8 cellular contexts compared by ENCODE assay signal in genomic region chr2:241314181-241314932, GRCh38. TPM values are rescaled to one million over a fixed set of nuclear protein-coding genes. Genes with fewer than 3 reads are reported as not detected.
DNase-seq lines count a peak whose midpoint lies in the region; ATAC-seq, FAIRE-seq and TF ChIP-seq lines count a peak whose summit lies in the region.

No MANE protein-coding gene starts in this region.

- intact Hi-C loops in heart right ventricle (cut with DNase I), result loop anchor here in 6 of 10 donors (2.0 to 5.0 kb wide), 2 partner anchors 42 kb away; no protein-coding TSS in a partner anchor
- intact Hi-C loops in Right ventricle myocardium inferior (cut with DNase I), result loop anchor here (10.0 kb wide), 1 partner anchor 160 kb away; the partner anchor contains the start of gene PPP1R7

- no peak for FAIRE-seq in H1 (lab: Jason Lieb, UNC)

- H3K56ac ChIP-seq in H1 (replicated peaks; ENCODE audit: insufficient read length, low read depth, low read length), result peak overlapping the region; percentile 74

- H3K9me3 Mint-ChIP-seq in neural crest cell, result no peaks in the 10 kb centered on the region

- H3K36me3 ChIP-seq in heart right ventricle (no peaks in the 10 kb centered on the region), Peyer's patch (no peaks in the 10 kb centered on the region), H1 (ENCODE audit: control insufficient read depth in 2 of 4, insufficient read depth in 4 of 4, low read length in 3 of 4) (peaks cover 0 to 7% (median 0%) of the 10 kb centered on the region in 4 experiments; a peak in 1 of 8 replicates)

- TF ChIP-seq EP300 in H1 (IDR thresholded peaks at IDR 0.05; ENCODE audit: borderline replicate concordance in 1 of 2, low read depth in 2 of 2, low read length in 2 of 2), result no peak

- H2BK12ac ChIP-seq in H1 (ENCODE audit: low read depth, low read length), result no peak overlapping the region

- peaks cover 10% of the 10 kb centered on the region for H3K23me2 ChIP-seq in H1 (ENCODE audit: low read depth, low read length)

- peaks cover 71 to 90% of the 10 kb centered on the region in 2 experiments for H3K79me2 ChIP-seq in H1 (ENCODE audit: control insufficient read depth in 1 of 2, insufficient read depth in 2 of 2, low read length in 2 of 2)

- H3K36me3 Mint-ChIP-seq in neural crest cell (ENCODE audit: low read depth), result peaks cover 3% of the 10 kb centered on the region

- peak overlapping the region; percentile 77 to 99 (median 94) for H3K9ac ChIP-seq in H1 (replicated peaks in 1 of 4; ENCODE audit: extremely low read depth in 1 of 4, low read depth in 3 of 4, low read length in 3 of 4)

- peaks cover 55% of the 10 kb centered on the region for H3K4me1 Mint-ChIP-seq in neural crest cell

- H3K4ac ChIP-seq in H1 (replicated peaks; ENCODE audit: insufficient read length, low read depth, low read length), result peak overlapping the region; percentile 71

- H3K18ac ChIP-seq in H1 (ENCODE audit: extremely low read depth, low read length), result no peak overlapping the region

- no peak overlapping the region for H3K14ac ChIP-seq in H1 (ENCODE audit: insufficient read length)

- POLR2A ChIA-PET in H1 (lab: Charles Lee; ENCODE audit: partially characterized antibody), result interaction anchor here (0.8 to 3.6 kb wide), 27 partner anchors 8 to 387 kb away, joined by 3 to 47 read pairs (median 5); partner anchors contain the start of genes FARP2 and ING5

- peak overlapping the region; percentile 90 to 93 for H3K4me2 ChIP-seq in H1 (ENCODE audit: insufficient read depth in 1 of 2, low read depth in 2 of 2, low read length in 2 of 2)

- TF ChIP-seq CTCF in heart right ventricle (IDR thresholded peaks at IDR 0.05) (no peak), Peyer's patch (IDR thresholded peaks at IDR 0.05) (no peak), H1 (IDR thresholded peaks at IDR 0.05; ENCODE audit: control extremely low read depth in 1 of 3, insufficient read depth in 1 of 3, low read depth in 1 of 3, low read length in 3 of 3) (no peak), neural crest cell (conservative IDR thresholded peaks at IDR 0.05) (no peak), GM20000 (IDR thresholded peaks at IDR 0.05; ENCODE audit: extremely low read depth, missing control alignments) (no peak)

- no peak overlapping the region for H2BK120ac ChIP-seq in H1 (replicated peaks; ENCODE audit: low read depth, low read length)

- H3K27ac ChIP-seq in heart right ventricle (peak overlapping the region; percentile 89 to 99 (median 96)), Peyer's patch (peak overlapping the region; percentile 94 to 99 (median 96)), H1 (ENCODE audit: low read depth, low read length) (peak overlapping the region; percentile 100)

- WGBS in heart right ventricle, 2 donors, result 11% methylated on average over 18 of the region's 18 CpGs
- WGBS in H1 (ENCODE audit: extremely low coverage in 1 of 2, insufficient coverage in 1 of 2, insufficient read length in 1 of 2, insufficient replicate concordance in 2 of 2, low coverage in 1 of 2, low lambda C conversion rate in 2 of 2, missing lambda C conversion rate in 1 of 2), 2 experiments, result 10% methylated on average over 18 of the region's 18 CpGs; no CpG with 5 or more reads in 1 of the 2 experiments

- H3K4me1 ChIP-seq in heart right ventricle (peaks cover 3 to 80% (median 55%) of the 10 kb centered on the region in 9 donors), Peyer's patch (peaks cover 0 to 46% (median 13%) of the 10 kb centered on the region in 4 donors), H1 (replicated peaks in 1 of 4; ENCODE audit: control insufficient read depth in 3 of 4, insufficient read depth in 4 of 4, low read length in 3 of 4) (peaks cover 0 to 6% (median 1%) of the 10 kb centered on the region in 4 experiments; a peak in 3 of 7 replicates)

- no peak for TF ChIP-seq RAD21 in H1 (IDR thresholded peaks at IDR 0.05 in 1 of 2, conservative IDR thresholded peaks at IDR 0.05 in 1 of 2; ENCODE audit: low read depth in 2 of 2, low read length in 2 of 2)

- DNase-seq in heart right ventricle (no peak), Right ventricle myocardium inferior (ENCODE audit: missing footprints) (no peak), Peyer's patch (no peak), H1 (ENCODE audit: low read depth in 1 of 2, low spot score in 2 of 2) (no peak), neural crest cell (ENCODE audit: low read depth, low spot score) (no peak), GM20000 (ENCODE audit: low spot score) (no peak), occipital lobe (lab: John Stamatoyannopoulos, UW) (no peak)

- H3K79me1 ChIP-seq in H1 (ENCODE audit: low read depth, low read length), result peaks cover 3% of the 10 kb centered on the region; the same call in 1 of the 2 replicates

- H4K8ac ChIP-seq in H1 (ENCODE audit: extremely low read depth, insufficient read depth, low read length), result peak overlapping the region; percentile 96

- H2AFZ ChIP-seq in H1 (ENCODE audit: low read length), result peak overlapping the region; percentile 9; the same call in 1 of the 2 replicates

- ATAC-seq in heart right ventricle (no peak), Right ventricle myocardium inferior (no peak), GM21786 (IDR thresholded peaks at IDR 0.05; ENCODE audit: unreplicated experiment) (no peak)

- TF ChIP-seq POLR2A in Peyer's patch (IDR thresholded peaks at IDR 0.05) (no peak), H1 (IDR thresholded peaks at IDR 0.05; ENCODE audit: control extremely low read depth in 1 of 2, low read depth in 2 of 2, low read length in 2 of 2) (no peak)

- H2BK5ac ChIP-seq in H1 (ENCODE audit: low read depth, low read length), result peak overlapping the region; percentile 100

- no peaks in the 10 kb centered on the region for H3K27me3 ChIP-seq in heart right ventricle
- H3K27me3 ChIP-seq in Peyer's patch, result no peaks in the 10 kb centered on the region
- H3K27me3 ChIP-seq in H1 (replicated peaks in 1 of 4; ENCODE audit: control insufficient read depth in 3 of 4, extremely low read depth in 1 of 4, insufficient read depth in 3 of 4, low read length in 3 of 4), result no peaks in the 10 kb centered on the region

- H2BK20ac ChIP-seq in H1 (ENCODE audit: low read length), result no peak overlapping the region

- peak overlapping the region; percentile 56; the same call in 1 of the 2 replicates for H2AK5ac ChIP-seq in H1 (ENCODE audit: low read depth, low read length)

- no peak overlapping the region for H3K23ac ChIP-seq in H1 (ENCODE audit: insufficient read length)

- H3K4me3 ChIP-seq in heart right ventricle (peak overlapping the region; percentile 68 to 93 (median 76)), Peyer's patch (peak overlapping the region; percentile 72 to 90 (median 80)), H1 (ENCODE audit: extremely low read depth in 1 of 4, insufficient read depth in 2 of 4, low read depth in 3 of 4, low read length in 4 of 4) (peak overlapping the region; percentile 72 to 98 (median 90))

- H2BK15ac ChIP-seq in H1 (ENCODE audit: low read length), result no peak overlapping the region

- H4K20me1 ChIP-seq in H1 (replicated peaks in 1 of 2; ENCODE audit: control insufficient read depth in 1 of 2, insufficient read depth in 2 of 2, low read length in 2 of 2), result peaks cover 4 to 17% of the 10 kb centered on the region in 2 experiments

- peaks cover 2% of the 10 kb centered on the region for H3K27me3 Mint-ChIP-seq in neural crest cell (ENCODE audit: low read depth)

- H3K4me3 Mint-ChIP-seq in neural crest cell, result peak overlapping the region; percentile 92

- H3K27ac Mint-ChIP-seq in neural crest cell (ENCODE audit: unreplicated experiment), result peak overlapping the region; percentile 90

- H3K9me3 ChIP-seq in heart right ventricle (no peaks in the 10 kb centered on the region), Peyer's patch (no peaks in the 10 kb centered on the region), H1 (ENCODE audit: insufficient read depth in 2 of 2, low read depth in 1 of 2, low read length in 1 of 2) (no peaks in the 10 kb centered on the region)

- H4K91ac ChIP-seq in H1 (replicated peaks; ENCODE audit: insufficient read length, low read length), result peak overlapping the region; percentile 75

- peak overlapping the region; percentile 80 for H4K5ac ChIP-seq in H1 (ENCODE audit: insufficient read length, low read depth, low read length)

- CTCF ChIA-PET in H1 (lab: Charles Lee; ENCODE audit: partially characterized antibody), result interaction anchor here (0.8 to 1.5 kb wide), 6 partner anchors 10 to 39 kb away, joined by 3 to 5 read pairs (median 4); no protein-coding TSS in a partner anchor

RNA-seq across cellular contexts. Expression of gene HDLBP, which starts 1.1 kb away (rescaled TPM):
- total RNA-seq in heart right ventricle (100 to 1,000 TPM; 312 to 419 (median 357) TPM), Right ventricle myocardium inferior (393 TPM), Peyer's patch (100 to 1,000 TPM; 361 to 651 (median 454) TPM), neural crest cell (320 and 333 TPM in 2 replicates), occipital lobe (138 TPM)
- polyA plus RNA-seq in heart right ventricle (100 to 1,000 TPM; 206 to 273 TPM), H1 (2011; rRNA removed) (185 and 249 TPM in 2 replicates)
- 329 and 360 TPM in 2 replicates for total RNA-seq in H1 (2021; fragmentation: NEBNext Ultra II Directional; extraction: Animal tissue kit (Norgen Biotek cat#: 25700))
- polyA plus RNA-seq in H1 (2011; cell fraction: cytosol; rRNA removed), result 190 TPM
- 408 TPM for polyA plus RNA-seq in H1 (2011; cell fraction: nucleus; rRNA removed)
- 229 to 294 TPM (median 245 TPM) in 4 replicates for polyA plus RNA-seq in H1 (2012, experiment 1 of 2)
- polyA plus RNA-seq in H1 (2012, experiment 2 of 2), result 59.7 TPM
- 226 TPM for polyA plus RNA-seq in H1 (2013, experiment 1 of 2)
- 224 TPM for polyA plus RNA-seq in H1 (2013, experiment 2 of 2)
- 293 and 335 TPM in 2 replicates for polyA minus RNA-seq in H1 (2011; rRNA and poly(A)+ RNA removed)
- polyA minus RNA-seq in H1 (2011; cell fraction: cytosol; rRNA and poly(A)+ RNA removed), result 199 TPM
- 240 TPM for polyA minus RNA-seq in H1 (2011; cell fraction: nucleus; rRNA and poly(A)+ RNA removed)

RNA-seq across cellular contexts. Expression of gene SEPTIN2, which starts 1.4 kb away (rescaled TPM):
- 100 to 1,000 TPM; 177 to 249 (median 194) TPM for total RNA-seq in heart right ventricle
- polyA plus RNA-seq in heart right ventricle, result 100 to 1,000 TPM; 100 to 128 TPM
- 150 TPM for total RNA-seq in Right ventricle myocardium inferior
- total RNA-seq in Peyer's patch, result 100 to 1,000 TPM; 175 to 281 (median 193) TPM
- total RNA-seq in H1 (2021; fragmentation: NEBNext Ultra II Directional; extraction: Animal tissue kit (Norgen Biotek cat#: 25700)), result 373 and 392 TPM in 2 replicates
- polyA plus RNA-seq in H1 (2011; rRNA removed), result 288 and 650 TPM in 2 replicates
- polyA plus RNA-seq in H1 (2011; cell fraction: cytosol; rRNA removed), result 371 TPM
- 129 TPM for polyA plus RNA-seq in H1 (2011; cell fraction: nucleus; rRNA removed)
- 266 to 324 TPM (median 286 TPM) in 4 replicates for polyA plus RNA-seq in H1 (2012, experiment 1 of 2)
- 36.9 TPM for polyA plus RNA-seq in H1 (2012, experiment 2 of 2)
- 224 TPM for polyA plus RNA-seq in H1 (2013, experiment 1 of 2)
- polyA plus RNA-seq in H1 (2013, experiment 2 of 2), result 227 TPM
- polyA minus RNA-seq in H1 (2011; rRNA and poly(A)+ RNA removed), result 293 and 438 TPM in 2 replicates
- 150 TPM for polyA minus RNA-seq in H1 (2011; cell fraction: cytosol; rRNA and poly(A)+ RNA removed)
- 219 TPM for polyA minus RNA-seq in H1 (2011; cell fraction: nucleus; rRNA and poly(A)+ RNA removed)
- 466 and 490 TPM in 2 replicates for total RNA-seq in neural crest cell
- total RNA-seq in occipital lobe, result 266 TPM

RNA-seq across cellular contexts. Expression of gene FARP2, which starts 41.7 kb away (rescaled TPM):
- total RNA-seq in heart right ventricle, result 10 to 100 TPM; 14.4 to 23.6 (median 19.4) TPM
- 10 to 100 TPM in 1 of 2 donors, 1 to 10 TPM in 1; 7.1 to 10.5 TPM for polyA plus RNA-seq in heart right ventricle
- 15.0 TPM for total RNA-seq in Right ventricle myocardium inferior
- 100 to 1,000 TPM; 107 to 169 (median 140) TPM for total RNA-seq in Peyer's patch
- total RNA-seq in H1 (2021; fragmentation: NEBNext Ultra II Directional; extraction: Animal tissue kit (Norgen Biotek cat#: 25700)), result 33.4 and 35.7 TPM in 2 replicates
- 12.4 and 12.7 TPM in 2 replicates for polyA plus RNA-seq in H1 (2011; rRNA removed)
- polyA plus RNA-seq in H1 (2011; cell fraction: cytosol; rRNA removed), result 11.9 TPM
- 25.5 TPM for polyA plus RNA-seq in H1 (2011; cell fraction: nucleus; rRNA removed)
- 12.1 to 18.4 TPM (median 17.0 TPM) in 4 replicates for polyA plus RNA-seq in H1 (2012, experiment 1 of 2)
- polyA plus RNA-seq in H1 (2012, experiment 2 of 2), result 4.6 TPM
- 12.1 TPM for polyA plus RNA-seq in H1 (2013, experiment 1 of 2)
- polyA plus RNA-seq in H1 (2013, experiment 2 of 2), result 11.4 TPM
- 34.4 and 36.1 TPM in 2 replicates for polyA minus RNA-seq in H1 (2011; rRNA and poly(A)+ RNA removed)
- 14.8 TPM for polyA minus RNA-seq in H1 (2011; cell fraction: cytosol; rRNA and poly(A)+ RNA removed)
- 40.0 TPM for polyA minus RNA-seq in H1 (2011; cell fraction: nucleus; rRNA and poly(A)+ RNA removed)
- total RNA-seq in neural crest cell, result 34.4 and 36.1 TPM in 2 replicates
- 43.7 TPM for total RNA-seq in occipital lobe
